1 cellular context compared by ENCODE assay signal in genomic region chr20:62634330-62634967, GRCh38.
TF ChIP-seq lines count a peak whose summit lies in the region.

No MANE protein-coding gene starts in this region.

TF ChIP-seq in HepG2, 621 proteins besides CTCF, POLR2A, EP300 and RAD21 (continued from another document):
- TF ChIP-seq ZFP91 (CRISPR knock-in tag; IDR thresholded peaks at IDR 0.05; ENCODE audit: borderline replicate concordance) (peak; percentile 45; the same call in 1 of the 2 replicates), HIVEP1 (CRISPR knock-in tag; IDR thresholded peaks at IDR 0.05) (peak; percentile 60), ZFP41 (CRISPR knock-in tag; IDR thresholded peaks at IDR 0.05; ENCODE audit: borderline replicate concordance) (no peak), EEA1 (CRISPR knock-in tag; IDR thresholded peaks at IDR 0.05; ENCODE audit: borderline replicate concordance) (0 out of 2 replicates have a peak, but pooled peaks have one; percentile 78), MTA3 (CRISPR knock-in tag; IDR thresholded peaks at IDR 0.05) (no peak), HNF1B (CRISPR knock-in tag; IDR thresholded peaks at IDR 0.05) (no peak), ZNF572 (CRISPR knock-in tag; IDR thresholded peaks at IDR 0.05) (0 out of 2 replicates have a peak, but pooled peaks have one; percentile 10), IRF9 (CRISPR knock-in tag; IDR thresholded peaks at IDR 0.05; ENCODE audit: borderline replicate concordance) (0 out of 2 replicates have a peak, but pooled peaks have one; percentile 21), AGO1 (IDR thresholded peaks at IDR 0.05; ENCODE audit: low read depth, low read length, poor library complexity, severe bottlenecking) (peak; percentile 40), CERS6 (CRISPR knock-in tag; IDR thresholded peaks at IDR 0.05) (no peak), ZNF256 (CRISPR knock-in tag; conservative IDR thresholded peaks at IDR 0.05) (no peak), GRHL1 (CRISPR knock-in tag; conservative IDR thresholded peaks at IDR 0.05) (no peak), ZNF350 (CRISPR knock-in tag; IDR thresholded peaks at IDR 0.05; ENCODE audit: borderline replicate concordance, low read depth) (no peak), ZNF574 (CRISPR knock-in tag; IDR thresholded peaks at IDR 0.05) (no peak), KDM6A (CRISPR knock-in tag; IDR thresholded peaks at IDR 0.05; ENCODE audit: low read depth) (no peak), FOXP4 (CRISPR knock-in tag; IDR thresholded peaks at IDR 0.05) (no peak), HDAC1 (CRISPR knock-in tag; IDR thresholded peaks at IDR 0.05) (0 out of 2 replicates have a peak, but pooled peaks have one; percentile 38), PPARG (CRISPR knock-in tag; conservative IDR thresholded peaks at IDR 0.05) (no peak), ZNF768 (CRISPR knock-in tag; IDR thresholded peaks at IDR 0.05) (peak; percentile 55; the same call in 1 of the 2 replicates), SP5 (CRISPR knock-in tag; IDR thresholded peaks at IDR 0.05; ENCODE audit: borderline replicate concordance, low read depth) (no peak)
